ENCODE assay signal across 8 cellular contexts in the genomic region with DNA sequence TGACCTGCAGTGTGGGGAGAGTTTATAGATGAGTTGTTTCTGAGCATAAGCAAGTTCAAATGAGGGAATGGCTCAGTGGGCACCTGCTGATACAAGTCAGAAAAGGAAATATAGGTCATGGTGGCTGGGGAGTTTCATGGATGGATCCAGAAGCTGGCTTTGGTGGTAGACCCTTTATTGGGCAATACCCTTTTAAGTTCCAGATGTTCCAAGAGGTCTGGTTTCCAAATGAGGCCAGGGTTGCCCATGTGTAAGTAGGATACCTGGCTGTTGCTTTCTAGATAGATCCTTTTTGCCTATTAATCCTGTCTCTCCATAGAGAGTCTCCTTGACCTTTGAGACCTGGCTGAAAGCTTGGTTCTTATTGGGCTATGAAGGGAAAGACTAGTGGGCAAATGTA. TPM values are rescaled to one million over a fixed set of nuclear protein-coding genes. Genes with fewer than 3 reads are reported as not detected.
DNase-seq lines count a peak whose midpoint lies in the region; ATAC-seq and TF ChIP-seq lines count a peak whose summit lies in the region.

No MANE protein-coding gene starts in this region.

- TF ChIP-seq POLR2A in upper lobe of left lung (IDR thresholded peaks at IDR 0.05) = no peak

- TF ChIP-seq CTCF in heart right ventricle (IDR thresholded peaks at IDR 0.05) (no peak), upper lobe of left lung (IDR thresholded peaks at IDR 0.05) (no peak)

- H3K9ac ChIP-seq in mucosa of rectum (ENCODE audit: low read depth in 1 of 2, low read length in 2 of 2) = no peak overlapping the region

- H3K4me3 ChIP-seq in heart right ventricle (peak overlapping the region in 7 of 10 donors; percentile 14 to 98 (median 93)), mucosa of rectum (ENCODE audit: low read length in 2 of 2) (peak overlapping the region; percentile 33 to 87), upper lobe of left lung (peak overlapping the region in 3 of 4 donors; percentile 1 to 93 (median 5))

- peak overlapping the region; percentile 94 for H3K27ac Mint-ChIP-seq in activated naive CD8-positive, alpha-beta T cell treated with anti-CD3 and anti-CD28 coated beads, Interleukin-2, amount 50 U/mL, for 24 hours

- peaks cover 80% of the 10 kb centered on the region for H3K4me1 Mint-ChIP-seq in activated naive CD8-positive, alpha-beta T cell treated with anti-CD3 and anti-CD28 coated beads, Interleukin-2, amount 50 U/mL, for 24 hours

- no peaks in the 10 kb centered on the region for H3K9me3 Mint-ChIP-seq in activated naive CD8-positive, alpha-beta T cell treated with anti-CD3 and anti-CD28 coated beads, Interleukin-2, amount 50 U/mL, for 24 hours

- TF ChIP-seq EP300 in upper lobe of left lung (IDR thresholded peaks at IDR 0.05) = no peak

- H3K4me1 ChIP-seq in heart right ventricle (peaks cover 4 to 79% (median 61%) of the 10 kb centered on the region in 9 donors), mucosa of rectum (ENCODE audit: control insufficient read depth in 2 of 2, insufficient read depth in 2 of 2, low read length in 2 of 2) (peaks cover 37 to 56% of the 10 kb centered on the region in 2 donors), upper lobe of left lung (peaks cover 58 to 70% (median 62%) of the 10 kb centered on the region in 4 donors)

- H3K27ac ChIP-seq in heart right ventricle = peak overlapping the region in 3 of 10 donors; percentile 5 to 99 (median 57)
- H3K27ac ChIP-seq in mucosa of rectum (ENCODE audit: low read depth in 2 of 2, low read length in 2 of 2) = no peak overlapping the region
- peak overlapping the region in 1 of 4 donors; percentile 49 for H3K27ac ChIP-seq in upper lobe of left lung

- no peaks in the 10 kb centered on the region for H3K27me3 Mint-ChIP-seq in activated naive CD8-positive, alpha-beta T cell treated with anti-CD3 and anti-CD28 coated beads, Interleukin-2, amount 50 U/mL, for 24 hours

- H3K4me3 Mint-ChIP-seq in activated naive CD8-positive, alpha-beta T cell treated with anti-CD3 and anti-CD28 coated beads, Interleukin-2, amount 50 U/mL, for 24 hours = peak overlapping the region; percentile 93

- H3K36me3 Mint-ChIP-seq in activated naive CD8-positive, alpha-beta T cell treated with anti-CD3 and anti-CD28 coated beads, Interleukin-2, amount 50 U/mL, for 24 hours (ENCODE audit: low read depth) = peaks cover 7% of the 10 kb centered on the region

- no peaks in the 10 kb centered on the region for H3K27me3 ChIP-seq in heart right ventricle
- no peaks in the 10 kb centered on the region for H3K27me3 ChIP-seq in mucosa of rectum (ENCODE audit: control insufficient read depth in 2 of 2, insufficient read depth in 2 of 2, low read length in 2 of 2)
- H3K27me3 ChIP-seq in upper lobe of left lung = no peaks in the 10 kb centered on the region

- no peak for DNase-seq in heart right ventricle
- no peak for DNase-seq in cardiac septum (ENCODE audit: low spot score)
- DNase-seq in activated naive CD8-positive, alpha-beta T cell treated with anti-CD3 and anti-CD28 coated beads, Interleukin-2, amount 50 U/mL, for 24 hours = no peak
- no peak for DNase-seq in upper lobe of left lung
- no peak for DNase-seq in NCI-H2171 treated with DMSO at 0.1 percent for 48 hours (lab: John Stamatoyannopoulos, UW)
- DNase-seq in NCI-H2029 (lab: John Stamatoyannopoulos, UW) = no peak

- intact Hi-C loops in heart right ventricle (cut with DNase I) (loop anchor here in 9 of 10 donors (5.0 to 10.0 kb wide), 4 partner anchors 45 to 127 kb away; no protein-coding TSS in a partner anchor), cardiac septum (cut with DNase I) (loop anchor here (5.0 kb wide), 1 partner anchor 90 kb away; no protein-coding TSS in a partner anchor)

- ATAC-seq in heart right ventricle (no peak), upper lobe of left lung (ENCODE audit: low FRiP score in 2 of 2) (no peak), GM18870 (IDR thresholded peaks at IDR 0.05; ENCODE audit: unreplicated experiment) (no peak)
- no peak for ATAC-seq in activated naive CD8-positive, alpha-beta T cell treated with anti-CD3 and anti-CD28 coated beads, Interleukin-2, amount 50 U/mL, for 24 hours

- H3K9me3 ChIP-seq in heart right ventricle = no peaks in the 10 kb centered on the region
- no peaks in the 10 kb centered on the region for H3K9me3 ChIP-seq in mucosa of rectum (ENCODE audit: control insufficient read depth in 2 of 2, low read length in 2 of 2)
- no peaks in the 10 kb centered on the region for H3K9me3 ChIP-seq in upper lobe of left lung

- no peaks in the 10 kb centered on the region for H3K36me3 ChIP-seq in heart right ventricle
- H3K36me3 ChIP-seq in mucosa of rectum (ENCODE audit: control insufficient read depth in 2 of 2, insufficient read depth in 2 of 2, low read length in 2 of 2) = no peaks in the 10 kb centered on the region
- H3K36me3 ChIP-seq in upper lobe of left lung = no peaks in the 10 kb centered on the region

RNA-seq across cellular contexts. Expression of gene STIM1, which starts 2.2 kb away (rescaled TPM):
- 10 to 100 TPM; 25.8 to 55.7 (median 39.9) TPM for total RNA-seq in heart right ventricle
- polyA plus RNA-seq in heart right ventricle = 10 to 100 TPM; 11.9 to 37.6 TPM
- total RNA-seq in cardiac septum = 40.4 TPM
- 10 to 100 TPM; 39.7 to 81.8 (median 56.5) TPM for total RNA-seq in upper lobe of left lung

RNA-seq across cellular contexts. Expression of gene RHOG, which starts 16.9 kb away (rescaled TPM):
- total RNA-seq in heart right ventricle (10 to 100 TPM; 15.3 to 46.9 (median 20.3) TPM), cardiac septum (27.5 TPM), upper lobe of left lung (100 to 1,000 TPM in 2 of 6 donors, 10 to 100 TPM in 4; 67.0 to 137 (median 85.1) TPM)
- polyA plus RNA-seq in heart right ventricle = 10 to 100 TPM; 19.3 to 55.7 TPM

RNA-seq across cellular contexts. Expression of gene PGAP2, which starts 49.3 kb away (rescaled TPM):
- total RNA-seq in heart right ventricle = 10 to 100 TPM; 17.2 to 29.8 (median 20.9) TPM
- 10 to 100 TPM; 12.7 to 25.9 TPM for polyA plus RNA-seq in heart right ventricle
- total RNA-seq in cardiac septum = 22.7 TPM
- total RNA-seq in upper lobe of left lung = 100 to 1,000 TPM in 1 of 6 donors, 10 to 100 TPM in 5; 19.5 to 106 (median 25.2) TPM

Comparison
In these comparisons a context has a peak if more than half of its experiments do, and no peak if none do; other contexts are left out.
1. H3K4me3 ChIP-seq: peak in every context shown above with its lines; median percentile 93 in heart right ventricle; 60 in mucosa of rectum; 5 in upper lobe of left lung.